ENCODE assay signal across 30 cellular contexts in genomic region chr3:107112356-107112755, GRCh38.
"Had no signal": no experiment of that assay in that cellular context is flagged by ENCODE, and none has a peak within 500 bp of the region (broad histone marks: within the 10 kb centered on the region; RNA-seq: fewer than 3 reads in every experiment).

No MANE protein-coding gene starts in this region.

- ATAC-seq: activated CD8-positive, alpha-beta memory T cell treated with anti-CD3 and anti-CD28 coated beads, Interleukin-2, amount 10 ng/mL, durations not matched to agents 7 days and 5 days; activated naive CD8-positive, alpha-beta T cell treated with anti-CD3 and anti-CD28 coated beads, Interleukin-2, amount 50 U/mL, for 24 hours; PC-3 had no signal

- DNase-seq: activated CD4-positive, alpha-beta memory T cell treated with anti-CD3 and anti-CD28 coated beads, Interleukin-2, amount 10 ng/mL, durations not matched to agents 7 days and 5 days; activated CD4-positive, alpha-beta T cell treated with anti-CD3 and anti-CD28 coated beads for 1 hour; activated CD4-positive, alpha-beta T cell treated with anti-CD3 and anti-CD28 coated beads for 48 hours; activated CD4-positive, CD25-positive, alpha-beta regulatory T cell; activated CD8-positive, alpha-beta memory T cell treated with anti-CD3 and anti-CD28 coated beads for 24 hours; activated CD8-positive, alpha-beta memory T cell treated with anti-CD3 and anti-CD28 coated beads, Interleukin-2, amount 10 ng/mL, durations not matched to agents 7 days and 5 days; activated CD8-positive, alpha-beta memory T cell treated with anti-CD3 and anti-CD28 coated beads, Interleukin-2, amount 50 U/mL, for 48 hours; activated effector memory CD4-positive, alpha-beta T cell treated with Interleukin-2 at 50 U/mL for 16 hours; activated naive CD4-positive, alpha-beta T cell treated with anti-CD3 and anti-CD28 coated beads, Interleukin-2, amount 10 ng/mL, durations not matched to agents 7 days and 5 days; activated naive CD8-positive, alpha-beta T cell treated with anti-CD3 and anti-CD28 coated beads, Interleukin-2, amount 50 U/mL, for 24 hours; activated T-cell treated with anti-CD3 and anti-CD28 coated beads, Interleukin-2, amount 50 U/mL, for 48 hours; amniotic stem cell; aorta; brain microvascular endothelial cell; central memory CD4-positive, alpha-beta T cell; NCI-H1105; NCI-H1417 treated with DMSO at 0.1 percent for 48 hours; NCI-H187 treated with DMSO at 0.1 percent for 48 hours; NCI-H2081; NCI-H2171 treated with DMSO at 0.1 percent for 48 hours; NCI-H2227 treated with DMSO at 0.1 percent for 48 hours; NCI-H510A treated with DMSO at 0.1 percent for 48 hours; NCI-H526 treated with DMSO at 0.1 percent for 48 hours; NK-92 treated with Interleukin-12 subunit alpha and Interleukin-12 subunit beta, amount 100 ng/mL, for 24 hours; PC-3; Peyer's patch; RPMI8226; SIG-M5; T1000; WERI-Rb-1 had no signal

- H3K4me3 ChIP-seq: Peyer's patch had no signal

- H3K36me3 ChIP-seq: brain microvascular endothelial cell, Peyer's patch, WERI-Rb-1 had no signal

- H3K27me3 ChIP-seq: brain microvascular endothelial cell, Peyer's patch had no signal

- H3K9me3 ChIP-seq: Peyer's patch had no signal

- H3K27ac ChIP-seq: brain microvascular endothelial cell, Peyer's patch, WERI-Rb-1 had no signal

- H3K4me1 ChIP-seq: Peyer's patch had no signal
